In genomic region chr18:76482267-76482666, GRCh38 we compare ENCODE assay signal across 19 cellular contexts. TPM values are rescaled to one million over a fixed set of nuclear protein-coding genes. Genes with fewer than 3 reads are reported as not detected.
DNase-seq lines count a peak whose midpoint lies in the region; ATAC-seq, FAIRE-seq and TF ChIP-seq lines count a peak whose summit lies in the region.
"Had no signal": no experiment of that assay in that cellular context is flagged by ENCODE, and none has a peak within 500 bp of the region (broad histone marks: within the 10 kb centered on the region; RNA-seq: fewer than 3 reads in every experiment).

No MANE protein-coding gene starts in this region.

- TF ChIP-seq CTCF in HepG2 (CRISPR knock-in tag; IDR thresholded peaks at IDR 0.05) = no peak
- no peak for TF ChIP-seq CTCF in right lobe of liver (IDR thresholded peaks at IDR 0.05)
- no peak for TF ChIP-seq CTCF in left lung (IDR thresholded peaks at IDR 0.05)
- TF ChIP-seq CTCF in upper lobe of right lung (IDR thresholded peaks at IDR 0.05) = no peak
- no peak for TF ChIP-seq CTCF in PC-3 (conservative IDR thresholded peaks at IDR 0.05; ENCODE audit: low read depth, low read length)

- DNase-seq in HepG2 (ENCODE audit: low spot score) (no peak), right lobe of liver (no peak), left lung (no peak), posterior vena cava (ENCODE audit: low spot score) (peak; percentile 69), upper lobe of right lung (no peak), foreskin melanocyte (no peak), PC-3 (no peak), SHP77 treated with DMSO at 0.1 percent for 48 hours (lab: John Stamatoyannopoulos, UW) (no peak)
- DNase-seq: CD4-positive, alpha-beta T cell; DMS53; DND-41; EL; H9 had no signal

- H3K79me2 ChIP-seq in HepG2 (ENCODE audit: insufficient read depth, low read length) (peaks cover 98% of the 10 kb centered on the region), PC-3 (ENCODE audit: low read length) (no peaks in the 10 kb centered on the region)

- intact Hi-C loops in HepG2 (cut with micrococcal nuclease; ENCODE audit: unreplicated experiment) = no loop called here
- intact Hi-C loops in right lobe of liver (cut with DNase I) = no loop called here
- intact Hi-C loops in left lung (cut with DNase I) = no loop called here
- intact Hi-C loops in posterior vena cava (cut with DNase I) = no loop called here
- intact Hi-C loops in upper lobe of right lung (cut with DNase I) = no loop called here
- intact Hi-C loops in PC-3 (cut with micrococcal nuclease) = no loop called here

- no peaks in the 10 kb centered on the region for H3F3A ChIP-seq in PC-3 (ENCODE audit: low read length, unreplicated experiment)

- no peaks in the 10 kb centered on the region for H3K27me3 ChIP-seq in HepG2 (ENCODE audit: control insufficient read depth in 1 of 2, insufficient read depth in 2 of 2, low read length in 2 of 2)
- H3K27me3 ChIP-seq in right lobe of liver = no peaks in the 10 kb centered on the region
- no peaks in the 10 kb centered on the region for H3K27me3 ChIP-seq in left lung
- no peaks in the 10 kb centered on the region for H3K27me3 ChIP-seq in upper lobe of right lung
- H3K27me3 ChIP-seq in PC-3 (ENCODE audit: low read length) = peaks cover 52% of the 10 kb centered on the region

- ATAC-seq in HepG2 (no peak), right lobe of liver (no peak), left lung (peak; percentile 49), upper lobe of right lung (peak; percentile 12), PC-3 (no peak)
- ATAC-seq: A549, GM12878 had no signal

- no peak for TF ChIP-seq RAD21 in HepG2 (CRISPR knock-in tag; IDR thresholded peaks at IDR 0.05)

- H2AFZ ChIP-seq in HepG2 (ENCODE audit: low read length) = no peak overlapping the region
- no peak overlapping the region for H2AFZ ChIP-seq in PC-3 (ENCODE audit: low read length)

- CTCF ChIA-PET in HepG2 (lab: Yijun Ruan, JAX; ENCODE audit: low intra/inter-chr PET ratio, low total read pairs) = no interaction called here
- CTCF ChIA-PET in PC-3 (lab: Charles Lee) = interaction anchor here (0.6 kb wide), 1 partner anchor 211 kb away, joined by 3 read pairs; no protein-coding TSS in a partner anchor

- peaks cover 5 to 7% of the 10 kb centered on the region in 2 experiments; a peak in 4 of 5 replicates for H3K36me3 ChIP-seq in HepG2 (replicated peaks in 1 of 2; ENCODE audit: control insufficient read depth in 1 of 2, insufficient read depth in 2 of 2, low read length in 2 of 2)
- no peaks in the 10 kb centered on the region for H3K36me3 ChIP-seq in right lobe of liver
- H3K36me3 ChIP-seq in left lung = no peaks in the 10 kb centered on the region
- no peaks in the 10 kb centered on the region for H3K36me3 ChIP-seq in upper lobe of right lung
- no peaks in the 10 kb centered on the region for H3K36me3 ChIP-seq in PC-3 (ENCODE audit: low read depth, low read length)

- no peaks in the 10 kb centered on the region for H3K9me2 ChIP-seq in PC-3 (replicated peaks; ENCODE audit: low read length)

- in situ Hi-C loops in HepG2 (cut with HindIII; ENCODE audit: extremely low pct_ligation_motif_present, low pct_unique_long_range_greater_than_20kb) = no loop called here

- WGBS in HepG2 (ENCODE audit: low lambda C conversion rate) = 96% methylated on average over 13 of the region's 13 CpGs
- WGBS in right lobe of liver (ENCODE audit: insufficient coverage, low coverage, low lambda C conversion rate, missing lambda C conversion rate) = 95% methylated on average over 9 of the region's 13 CpGs

- H3K4me3 ChIP-seq in HepG2 (replicated peaks in 1 of 3; ENCODE audit: insufficient read depth in 1 of 3, low read depth in 2 of 3, low read length in 3 of 3) (no peak overlapping the region), right lobe of liver (no peak overlapping the region), left lung (no peak overlapping the region), upper lobe of right lung (no peak overlapping the region), PC-3 (ENCODE audit: low read length) (no peak overlapping the region)
- H3K4me3 ChIP-seq: A549, GM12878 had no signal

- BruUV-seq in HepG2 (replicated peaks; lab: Mats Ljungman, UMichigan) (no TSS peak), PC-3 (replicated peaks; lab: Mats Ljungman, UMichigan) (no TSS peak)

- TF ChIP-seq POLR2A in HepG2 (IDR thresholded peaks at IDR 0.05; ENCODE audit: insufficient read depth in 1 of 2, low read depth in 2 of 2, low read length in 2 of 2) (no peak), right lobe of liver (IDR thresholded peaks at IDR 0.05) (no peak)

- H3K9ac ChIP-seq in HepG2 (ENCODE audit: insufficient read depth, low read depth, low read length) (no peak overlapping the region), PC-3 (ENCODE audit: low read length) (no peak overlapping the region)

- H3K4me2 ChIP-seq in HepG2 (ENCODE audit: low read depth, low read length) (no peak overlapping the region), PC-3 (ENCODE audit: low read length) (no peak overlapping the region)
- H3K4me2 ChIP-seq: A549 had no signal

- H4K20me1 ChIP-seq in HepG2 (ENCODE audit: insufficient read depth, low read length) (peaks cover 90% of the 10 kb centered on the region), PC-3 (ENCODE audit: low read length) (no peaks in the 10 kb centered on the region)

- no peaks in the 10 kb centered on the region for H3K9me3 ChIP-seq in HepG2 (ENCODE audit: low read length)
- no peaks in the 10 kb centered on the region for H3K9me3 ChIP-seq in right lobe of liver
- no peaks in the 10 kb centered on the region for H3K9me3 ChIP-seq in left lung
- no peaks in the 10 kb centered on the region for H3K9me3 ChIP-seq in upper lobe of right lung
- H3K9me3 ChIP-seq in PC-3 (ENCODE audit: low read length) = no peaks in the 10 kb centered on the region
- H3K9me3 ChIP-seq: A549, Caco-2 had no signal

- FAIRE-seq in HepG2 (lab: Jason Lieb, UNC) = no peak
- FAIRE-seq: A549, GM12878, H1 had no signal

- TF ChIP-seq EP300 in HepG2 (IDR thresholded peaks at IDR 0.05; ENCODE audit: low read depth in 2 of 2, low read length in 2 of 2) (no peak), HepG2 (CRISPR knock-in tag; IDR thresholded peaks at IDR 0.05; ENCODE audit: borderline replicate concordance) (no peak)

- no peak overlapping the region for H3K27ac ChIP-seq in HepG2 (ENCODE audit: extremely low read length, insufficient read depth, low read length)
- H3K27ac ChIP-seq in right lobe of liver = no peak overlapping the region
- H3K27ac ChIP-seq in left lung = no peak overlapping the region
- no peak overlapping the region for H3K27ac ChIP-seq in upper lobe of right lung
- no peak overlapping the region for H3K27ac ChIP-seq in PC-3 (ENCODE audit: low read length)
- H3K27ac ChIP-seq: 22Rv1, A549, C4-2B had no signal

- POLR2A ChIA-PET in HepG2 (lab: Yijun Ruan, JAX) = interaction anchor here (1.5 to 2.2 kb wide), 2 partner anchors 8 to 11 kb away, joined by 4 to 9 read pairs; no protein-coding TSS in a partner anchor
- POLR2A ChIA-PET in PC-3 (lab: Charles Lee; ENCODE audit: unreplicated experiment) = no interaction called here

- H3K4me1 ChIP-seq in HepG2 (ENCODE audit: insufficient read depth, low read length) (peaks cover 91% of the 10 kb centered on the region), right lobe of liver (peaks cover 0 to 23% (median 3%) of the 10 kb centered on the region in 4 donors), left lung (peaks cover 10 to 76% of the 10 kb centered on the region in 2 donors), upper lobe of right lung (peaks cover 8% of the 10 kb centered on the region), PC-3 (ENCODE audit: insufficient read depth, low read length) (peaks cover 4% of the 10 kb centered on the region)

TF ChIP-seq in HepG2, 621 proteins besides CTCF, POLR2A, EP300 and RAD21 (continues in another document):
- peak; percentile 75 for TF ChIP-seq ZBTB33 (CRISPR knock-in tag; IDR thresholded peaks at IDR 0.05)

RNA-seq across cellular contexts. Expression of gene ZNF516, which starts 12.8 kb away (rescaled TPM):
- 13.7 and 18.7 TPM in 2 replicates for total RNA-seq in HepG2 (2016; rRNA removed; fragmentation: Illumina TruSeq; extraction: Trizol)
- 8.6 and 8.9 TPM in 2 replicates for total RNA-seq in HepG2 (2016; cell fraction: cytosol; rRNA removed; fragmentation: Illumina TruSeq; extraction: Trizol; ENCODE audit: low read depth)
- 12.1 and 14.0 TPM in 2 replicates for total RNA-seq in HepG2 (2016; cell fraction: insoluble cytoplasmic fraction; rRNA removed; fragmentation: Illumina TruSeq; extraction: Trizol)
- 13.3 and 14.6 TPM in 2 replicates for total RNA-seq in HepG2 (2016; cell fraction: membrane; rRNA removed; fragmentation: Illumina TruSeq; extraction: Trizol)
- total RNA-seq in HepG2 (2016; cell fraction: nucleus; rRNA removed; fragmentation: Illumina TruSeq; extraction: Trizol) = 22.7 and 24.6 TPM in 2 replicates
- polyA plus RNA-seq in HepG2 (2011; rRNA removed) = 15.9 and 16.6 TPM in 2 replicates
- 7.7 and 8.0 TPM in 2 replicates for polyA plus RNA-seq in HepG2 (2011; cell fraction: cytosol; rRNA removed)
- polyA plus RNA-seq in HepG2 (2011; cell fraction: nucleus; rRNA removed) = 47.5 and 64.5 TPM in 2 replicates
- polyA plus RNA-seq in HepG2 (2012) = 17.9 and 19.5 TPM in 2 replicates
- polyA plus RNA-seq in HepG2 (2016; cell fraction: cytosol; fragmentation: Illumina TruSeq; extraction: Trizol; ENCODE audit: low read depth) = 0.54 and 1.1 TPM in 2 replicates
- 10.2 and 12.1 TPM in 2 replicates for polyA plus RNA-seq in HepG2 (2016; cell fraction: insoluble cytoplasmic fraction; fragmentation: Illumina TruSeq; extraction: Trizol; ENCODE audit: low read depth)
- 2.0 and 2.4 TPM in 2 replicates for polyA plus RNA-seq in HepG2 (2016; cell fraction: membrane; fragmentation: Illumina TruSeq; extraction: Trizol; ENCODE audit: low read depth)
- 27.0 and 28.2 TPM in 2 replicates for polyA plus RNA-seq in HepG2 (2016; cell fraction: nucleus; fragmentation: Illumina TruSeq; extraction: Trizol; ENCODE audit: insufficient read depth, low read depth)
- 0.23 and 36.8 TPM in 2 replicates for polyA minus RNA-seq in HepG2 (2011; rRNA and poly(A)+ RNA removed; ENCODE audit: low replicate concordance)
- 18.4 and 18.5 TPM in 2 replicates for polyA minus RNA-seq in HepG2 (2011; cell fraction: cytosol; rRNA and poly(A)+ RNA removed)
- polyA minus RNA-seq in HepG2 (2011; cell fraction: nucleus; rRNA and poly(A)+ RNA removed) = 61.5 and 68.2 TPM in 2 replicates
- total RNA-seq in right lobe of liver = 10 to 100 TPM; 10.2 to 16.0 (median 13.7) TPM
- total RNA-seq in left lung = 10 to 100 TPM; 33.9 to 40.6 TPM
- total RNA-seq in posterior vena cava = 10 to 100 TPM; 24.3 to 32.5 TPM
- 28.0 TPM for total RNA-seq in upper lobe of right lung
- total RNA-seq in PC-3 (2014; rRNA removed) = 1.7 and 4.0 TPM in 2 replicates

Comparison
In these comparisons a context has a peak if more than half of its experiments do, and no peak if none do; other contexts are left out.
1. ATAC-seq: peak in left lung (single experiment) and upper lobe of right lung (single experiment); none in HepG2 (single experiment), right lobe of liver (0 of 4) and PC-3 (single experiment).